Comparison of ENCODE assay signal across 9 cellular contexts in the genomic region with DNA sequence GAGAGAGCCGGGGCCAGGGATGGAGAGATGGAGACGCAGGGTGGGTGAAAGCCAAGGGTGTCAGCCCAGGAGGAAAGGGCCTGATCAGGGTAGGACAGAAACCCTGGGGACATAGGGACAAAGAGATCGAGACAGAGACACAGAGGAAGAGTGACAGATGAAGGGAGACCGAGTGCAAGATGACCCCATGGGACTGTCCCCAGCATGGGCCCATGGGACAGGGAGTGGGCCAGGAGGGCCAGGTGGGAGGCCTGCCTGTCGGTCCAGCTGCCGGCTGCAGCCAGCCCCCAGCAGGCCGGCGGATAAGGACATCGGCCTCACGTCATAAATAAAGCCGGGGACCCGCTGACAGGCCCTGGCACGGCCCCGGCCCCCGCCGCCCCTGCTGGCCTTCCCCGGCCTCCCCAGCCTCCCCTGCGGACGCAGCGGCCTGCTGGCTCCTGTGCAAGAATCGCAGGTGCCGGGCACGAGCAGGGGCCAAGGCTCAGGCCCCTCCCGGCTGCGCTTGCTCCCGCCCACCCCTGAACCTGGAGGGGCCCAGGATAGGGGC. TPM values are rescaled to one million over a fixed set of nuclear protein-coding genes. Genes with fewer than 3 reads are reported as not detected.
DNase-seq lines count a peak whose midpoint lies in the region; ATAC-seq and TF ChIP-seq lines count a peak whose summit lies in the region.
"Had no signal": no experiment of that assay in that cellular context is flagged by ENCODE, and none has a peak within 500 bp of the region (broad histone marks: within the 10 kb centered on the region; RNA-seq: fewer than 3 reads in every experiment).

No MANE protein-coding gene starts in this region.

- intact Hi-C loops in activated CD4-positive, alpha-beta T cell treated with anti-CD3 and anti-CD28 coated beads for 36 hours (cut with DNase I, micrococcal nuclease) = loop anchor here (1.0 to 10.0 kb wide), 11 partner anchors 41 to 324 kb away; a partner anchor contains a TSS

- H3K36me3 ChIP-seq in hepatocyte (replicated peaks; ENCODE audit: insufficient read depth, low read depth) = no peaks in the 10 kb centered on the region

- H3K9me2 ChIP-seq in hepatocyte (replicated peaks; ENCODE audit: insufficient read depth) = no peaks in the 10 kb centered on the region

- H2AFZ ChIP-seq in hepatocyte = peak overlapping the region; percentile 69

- POLR2A ChIA-PET in activated CD4-positive, alpha-beta T cell treated with anti-CD3 and anti-CD28 coated beads for 36 hours (lab: Charles Lee) = interaction anchor here (1.7 kb wide), 1 partner anchor 23 kb away, joined by 4 read pairs; a partner anchor contains a TSS
- POLR2A ChIA-PET in WTC11 (lab: Charles Lee) = interaction anchor here (1.0 to 1.9 kb wide), 2 partner anchors 13 to 18 kb away, joined by 3 to 8 read pairs; a partner anchor contains a TSS

- peaks cover 10% of the 10 kb centered on the region for H3K36me3 Mint-ChIP-seq in activated CD4-positive, alpha-beta T cell treated with anti-CD3 and anti-CD28 coated beads for 36 hours (ENCODE audit: low read depth)
- H3K36me3 Mint-ChIP-seq in WTC11 = 0 out of 2 replicates have a peak, but pooled peaks cover 3% of the 10 kb centered on the region
- peaks cover 17% of the 10 kb centered on the region for H3K36me3 Mint-ChIP-seq in stimulated activated naive CD8-positive, alpha-beta T cell treated with anti-CD3 and anti-CD28 coated beads, Interleukin-15, Interleukin-2, amounts not matched to agents 100 ng/mL and 50 ng/mL, for 24 hours (ENCODE audit: low read depth)

- H3K4me1 Mint-ChIP-seq in activated CD4-positive, alpha-beta T cell treated with anti-CD3 and anti-CD28 coated beads for 36 hours = peaks cover 19% of the 10 kb centered on the region
- peaks cover 50% of the 10 kb centered on the region for H3K4me1 Mint-ChIP-seq in WTC11
- H3K4me1 Mint-ChIP-seq in stimulated activated naive CD8-positive, alpha-beta T cell treated with anti-CD3 and anti-CD28 coated beads, Interleukin-15, Interleukin-2, amounts not matched to agents 100 ng/mL and 50 ng/mL, for 24 hours (ENCODE audit: low read depth) = peaks cover 28% of the 10 kb centered on the region

- peak overlapping the region; percentile 56 for H3K27ac Mint-ChIP-seq in activated CD4-positive, alpha-beta T cell treated with anti-CD3 and anti-CD28 coated beads for 36 hours
- peak overlapping the region; percentile 94 for H3K27ac Mint-ChIP-seq in WTC11
- H3K27ac Mint-ChIP-seq in stimulated activated naive CD8-positive, alpha-beta T cell treated with anti-CD3 and anti-CD28 coated beads, Interleukin-15, Interleukin-2, amounts not matched to agents 100 ng/mL and 50 ng/mL, for 24 hours = peak overlapping the region; percentile 75

- no peak for ATAC-seq in activated CD4-positive, alpha-beta T cell treated with anti-CD3 and anti-CD28 coated beads for 36 hours
- ATAC-seq in WTC11 = no peak
- ATAC-seq in HG03571 (IDR thresholded peaks at IDR 0.05; ENCODE audit: unreplicated experiment) = no peak

- H3K79me2 ChIP-seq in hepatocyte = peaks cover 4% of the 10 kb centered on the region

- H3K4me1 ChIP-seq in hepatocyte (ENCODE audit: insufficient read depth) = peaks cover 17% of the 10 kb centered on the region

- peak overlapping the region; percentile 72 for H3K4me3 Mint-ChIP-seq in activated CD4-positive, alpha-beta T cell treated with anti-CD3 and anti-CD28 coated beads for 36 hours
- peak overlapping the region; percentile 77 for H3K4me3 Mint-ChIP-seq in WTC11
- peak overlapping the region; percentile 74 for H3K4me3 Mint-ChIP-seq in stimulated activated naive CD8-positive, alpha-beta T cell treated with anti-CD3 and anti-CD28 coated beads, Interleukin-15, Interleukin-2, amounts not matched to agents 100 ng/mL and 50 ng/mL, for 24 hours

- peak overlapping the region; percentile 27 for H3K4me3 ChIP-seq in hepatocyte

- CTCF ChIA-PET in activated CD4-positive, alpha-beta T cell treated with anti-CD3 and anti-CD28 coated beads for 36 hours (lab: Charles Lee) = interaction anchor here (0.9 to 1.4 kb wide), 7 partner anchors 29 to 369 kb away, joined by 3 to 8 read pairs (median 5); a partner anchor contains a TSS
- CTCF ChIA-PET in WTC11 (lab: Charles Lee) = interaction anchor here (0.6 to 4.2 kb wide), 13 partner anchors 24 to 182 kb away, joined by 3 to 26 read pairs (median 8); a partner anchor contains a TSS

- 19% methylated on average over 6 of the region's 26 CpGs for WGBS in hepatocyte (ENCODE audit: low lambda C conversion rate, missing lambda C conversion rate)

- no peaks in the 10 kb centered on the region for H3K9me3 ChIP-seq in hepatocyte (ENCODE audit: low read depth)
- H3K9me3 ChIP-seq: transverse colon had no signal

- peaks cover 21% of the 10 kb centered on the region for H3K27me3 ChIP-seq in hepatocyte

- H3K4me2 ChIP-seq in hepatocyte = peak overlapping the region; percentile 97

- TF ChIP-seq CTCF in WTC11 (IDR thresholded peaks at IDR 0.05) = no peak
- TF ChIP-seq CTCF in hepatocyte (IDR thresholded peaks at IDR 0.05; ENCODE audit: poor library complexity) = no peak

- no peak overlapping the region for H3K27ac ChIP-seq in hepatocyte

- H3K9me3 Mint-ChIP-seq in activated CD4-positive, alpha-beta T cell treated with anti-CD3 and anti-CD28 coated beads for 36 hours (ENCODE audit: low read depth) = no peaks in the 10 kb centered on the region
- no peaks in the 10 kb centered on the region for H3K9me3 Mint-ChIP-seq in WTC11
- H3K9me3 Mint-ChIP-seq in stimulated activated naive CD8-positive, alpha-beta T cell treated with anti-CD3 and anti-CD28 coated beads, Interleukin-15, Interleukin-2, amounts not matched to agents 100 ng/mL and 50 ng/mL, for 24 hours = no peaks in the 10 kb centered on the region

- no peaks in the 10 kb centered on the region for H4K20me1 ChIP-seq in hepatocyte (ENCODE audit: insufficient read depth, poor library complexity, severe bottlenecking)

- DNase-seq in activated CD4-positive, alpha-beta T cell treated with anti-CD3 and anti-CD28 coated beads for 36 hours = no peak
- DNase-seq in activated CD4-positive, alpha-beta T cell treated with anti-CD3 and anti-CD28 coated beads, Interleukin-2, amount 50 U/mL, for 1 hour = no peak
- DNase-seq in WTC11 (ENCODE audit: low spot score) = peak; percentile 37
- no peak for DNase-seq in hepatocyte (ENCODE audit: low spot score)
- no peak for DNase-seq in DMS153 (lab: John Stamatoyannopoulos, UW)
- DNase-seq in activated gamma-delta T cell treated with Interleukin-2 at 50 U/mL for 16 hours = no peak

- peaks cover 3% of the 10 kb centered on the region for H3K27me3 Mint-ChIP-seq in activated CD4-positive, alpha-beta T cell treated with anti-CD3 and anti-CD28 coated beads for 36 hours
- H3K27me3 Mint-ChIP-seq in WTC11 (ENCODE audit: low read depth) = peaks cover 10% of the 10 kb centered on the region
- no peaks in the 10 kb centered on the region for H3K27me3 Mint-ChIP-seq in stimulated activated naive CD8-positive, alpha-beta T cell treated with anti-CD3 and anti-CD28 coated beads, Interleukin-15, Interleukin-2, amounts not matched to agents 100 ng/mL and 50 ng/mL, for 24 hours

TF ChIP-seq in WTC11, 78 proteins besides CTCF, POLR2A, EP300 and RAD21 (continues in another document):
- TF ChIP-seq, protein P1, sequence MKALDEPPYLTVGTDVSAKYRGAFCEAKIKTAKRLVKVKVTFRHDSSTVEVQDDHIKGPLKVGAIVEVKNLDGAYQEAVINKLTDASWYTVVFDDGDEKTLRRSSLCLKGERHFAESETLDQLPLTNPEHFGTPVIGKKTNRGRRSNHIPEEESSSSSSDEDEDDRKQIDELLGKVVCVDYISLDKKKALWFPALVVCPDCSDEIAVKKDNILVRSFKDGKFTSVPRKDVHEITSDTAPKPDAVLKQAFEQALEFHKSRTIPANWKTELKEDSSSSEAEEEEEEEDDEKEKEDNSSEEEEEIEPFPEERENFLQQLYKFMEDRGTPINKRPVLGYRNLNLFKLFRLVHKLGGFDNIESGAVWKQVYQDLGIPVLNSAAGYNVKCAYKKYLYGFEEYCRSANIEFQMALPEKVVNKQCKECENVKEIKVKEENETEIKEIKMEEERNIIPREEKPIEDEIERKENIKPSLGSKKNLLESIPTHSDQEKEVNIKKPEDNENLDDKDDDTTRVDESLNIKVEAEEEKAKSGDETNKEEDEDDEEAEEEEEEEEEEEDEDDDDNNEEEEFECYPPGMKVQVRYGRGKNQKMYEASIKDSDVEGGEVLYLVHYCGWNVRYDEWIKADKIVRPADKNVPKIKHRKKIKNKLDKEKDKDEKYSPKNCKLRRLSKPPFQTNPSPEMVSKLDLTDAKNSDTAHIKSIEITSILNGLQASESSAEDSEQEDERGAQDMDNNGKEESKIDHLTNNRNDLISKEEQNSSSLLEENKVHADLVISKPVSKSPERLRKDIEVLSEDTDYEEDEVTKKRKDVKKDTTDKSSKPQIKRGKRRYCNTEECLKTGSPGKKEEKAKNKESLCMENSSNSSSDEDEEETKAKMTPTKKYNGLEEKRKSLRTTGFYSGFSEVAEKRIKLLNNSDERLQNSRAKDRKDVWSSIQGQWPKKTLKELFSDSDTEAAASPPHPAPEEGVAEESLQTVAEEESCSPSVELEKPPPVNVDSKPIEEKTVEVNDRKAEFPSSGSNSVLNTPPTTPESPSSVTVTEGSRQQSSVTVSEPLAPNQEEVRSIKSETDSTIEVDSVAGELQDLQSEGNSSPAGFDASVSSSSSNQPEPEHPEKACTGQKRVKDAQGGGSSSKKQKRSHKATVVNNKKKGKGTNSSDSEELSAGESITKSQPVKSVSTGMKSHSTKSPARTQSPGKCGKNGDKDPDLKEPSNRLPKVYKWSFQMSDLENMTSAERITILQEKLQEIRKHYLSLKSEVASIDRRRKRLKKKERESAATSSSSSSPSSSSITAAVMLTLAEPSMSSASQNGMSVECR (CRISPR knock-in tag; IDR thresholded peaks at IDR 0.05; ENCODE audit: borderline replicate concordance) = no peak

RNA-seq across cellular contexts. Expression of a gene that starts 6.3 kb away (rescaled TPM):
- total RNA-seq in activated CD4-positive, alpha-beta T cell treated with anti-CD3 and anti-CD28 coated beads for 36 hours = 10 to 100 TPM; 47.8 to 81.3 TPM
- total RNA-seq in WTC11 (2021) (90.2 to 107 TPM (median 99.0 TPM) in 3 replicates), hepatocyte (59.9 and 62.6 TPM in 2 replicates)
- 105 and 131 TPM in 2 replicates for polyA plus RNA-seq in hepatocyte

RNA-seq across cellular contexts. Expression of a gene that starts 11.7 kb away (rescaled TPM):
- not detected for total RNA-seq in activated CD4-positive, alpha-beta T cell treated with anti-CD3 and anti-CD28 coated beads for 36 hours
- total RNA-seq in WTC11 (2021) (36.4 to 55.8 TPM (median 51.4 TPM) in 3 replicates), hepatocyte (8.6 and 13.9 TPM in 2 replicates)
- polyA plus RNA-seq in hepatocyte = 28.4 and 42.2 TPM in 2 replicates

RNA-seq across cellular contexts. Expression of a gene that starts 17.8 kb away (rescaled TPM):
- under 1 TPM in 1 of 2 experiments, not detected in 1; 0.11 TPM for total RNA-seq in activated CD4-positive, alpha-beta T cell treated with anti-CD3 and anti-CD28 coated beads for 36 hours
- 14.8 to 30.0 TPM (median 27.3 TPM) in 3 replicates for total RNA-seq in WTC11 (2021)
- 0.40 and 1.5 TPM in 2 replicates for total RNA-seq in hepatocyte
- 4.9 and 9.1 TPM in 2 replicates for polyA plus RNA-seq in hepatocyte

RNA-seq across cellular contexts. Expression of a gene that starts 23.2 kb away (rescaled TPM):
- total RNA-seq in activated CD4-positive, alpha-beta T cell treated with anti-CD3 and anti-CD28 coated beads for 36 hours = 1,000 to 10,000 TPM; 1,703 to 2,296 TPM
- total RNA-seq in WTC11 (2021) (1,300 to 1,361 TPM (median 1,328 TPM) in 3 replicates), hepatocyte (561 and 593 TPM in 2 replicates)
- 470 and 498 TPM in 2 replicates for polyA plus RNA-seq in hepatocyte

RNA-seq across cellular contexts. Expression of a gene that starts 37.2 kb away (rescaled TPM):
- total RNA-seq in activated CD4-positive, alpha-beta T cell treated with anti-CD3 and anti-CD28 coated beads for 36 hours = 100 to 1,000 TPM; 121 to 170 TPM
- total RNA-seq in WTC11 (2021) (136 to 155 TPM (median 154 TPM) in 3 replicates), hepatocyte (76.3 and 91.7 TPM in 2 replicates)
- polyA plus RNA-seq in hepatocyte = 85.7 and 89.2 TPM in 2 replicates
